In the genomic region with DNA sequence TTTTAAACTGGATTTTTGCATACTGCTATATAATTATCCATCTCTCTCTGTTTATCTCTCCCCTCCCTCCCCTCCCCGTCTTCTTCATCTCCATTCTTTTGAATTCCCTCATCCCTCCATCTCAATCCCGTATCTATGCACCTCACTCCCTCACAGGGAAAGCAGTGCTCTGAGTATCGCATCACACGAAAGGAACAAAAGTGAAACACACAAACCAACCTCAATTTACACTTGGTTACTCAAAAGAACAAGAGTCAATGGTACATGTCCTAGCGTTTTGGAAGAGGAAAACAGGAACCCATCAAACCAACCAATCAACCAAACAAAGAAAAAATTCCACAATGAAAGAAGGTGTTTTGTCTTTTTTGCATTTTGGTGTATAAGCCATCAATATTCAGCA, we compare ENCODE assay signal across 13 cellular contexts.
DNase-seq lines count a peak whose midpoint lies in the region; ATAC-seq, FAIRE-seq and TF ChIP-seq lines count a peak whose summit lies in the region.
"Had no signal": no experiment of that assay in that cellular context is flagged by ENCODE, and none has a peak within 500 bp of the region (broad histone marks: within the 10 kb centered on the region; RNA-seq: fewer than 3 reads in every experiment).

No MANE protein-coding gene starts in this region.

- no peaks in the 10 kb centered on the region; the same call in 1 of the 2 replicates for H3K36me3 ChIP-seq in OCI-LY7 (ENCODE audit: insufficient read depth, low read length)

- H3K9me2 ChIP-seq in OCI-LY7 (ENCODE audit: insufficient read depth, low read length), result no peaks in the 10 kb centered on the region

- peaks cover 2 to 12% of the 10 kb centered on the region in 2 donors for H3K36me3 Mint-ChIP-seq in naive B cell
- H3K36me3 Mint-ChIP-seq: CD14-positive monocyte had no signal

- H3K27ac ChIP-seq in OCI-LY7 (ENCODE audit: low read depth, low read length, poor library complexity, severe bottlenecking), result no peak overlapping the region

- peaks cover 6% of the 10 kb centered on the region; the same call in 1 of the 2 replicates for H3K9me3 ChIP-seq in OCI-LY7 (ENCODE audit: low read length)

- no peak for TF ChIP-seq CTCF in OCI-LY7 (conservative IDR thresholded peaks at IDR 0.05; ENCODE audit: low read length)

- H3K27me3 Mint-ChIP-seq in naive B cell, result peaks cover 0 to 4% (median 0%) of the 10 kb centered on the region in 3 donors
- H3K27me3 Mint-ChIP-seq: CD4-positive, alpha-beta memory T cell had no signal

- peaks cover 5 to 12% (median 9%) of the 10 kb centered on the region in 7 donors for H3K9me3 Mint-ChIP-seq in naive B cell
- H3K9me3 Mint-ChIP-seq: GM23338 had no signal

- DNase-seq in GM12891 (ENCODE audit: insufficient read length, low spot score) (no peak), OCI-LY7 (ENCODE audit: low spot score) (no peak), naive B cell (no peak), KG1 (lab: John Stamatoyannopoulos, UW) (no peak), NCI-H2227 (lab: John Stamatoyannopoulos, UW; ENCODE audit: unreplicated experiment) (no peak)
- DNase-seq: CD4-positive, alpha-beta memory T cell; DMS79 treated with DMSO at 0.1 percent for 48 hours; GF-D8; HCEC 1CT had no signal

- peaks cover 35% of the 10 kb centered on the region for H3K4me1 ChIP-seq in OCI-LY7 (ENCODE audit: insufficient read depth, low read length, poor library complexity, severe bottlenecking)

- BruUV-seq in OCI-LY7 (replicated peaks; lab: Mats Ljungman, UMichigan), result no TSS peak

- peak overlapping the region in 5 of 6 donors; percentile 24 to 80 (median 46) for H3K27ac Mint-ChIP-seq in naive B cell
- H3K27ac Mint-ChIP-seq: CD14-positive monocyte; CD4-positive, alpha-beta memory T cell; GM23338 had no signal

- peaks cover 30 to 54% (median 34%) of the 10 kb centered on the region in 3 donors for H3K4me1 Mint-ChIP-seq in naive B cell
- H3K4me1 Mint-ChIP-seq: CD14-positive monocyte had no signal

- CTCF ChIA-PET in OCI-LY7 (lab: Charles Lee; ENCODE audit: unreplicated experiment), result no interaction called here

- ATAC-seq in naive B cell (ENCODE audit: low read depth in 2 of 2), result peak; percentile 35 to 56
- no peak for ATAC-seq in GM21528 (IDR thresholded peaks at IDR 0.05; ENCODE audit: low FRiP score, unreplicated experiment)
- ATAC-seq: GM23338 had no signal

- H3K79me2 ChIP-seq in OCI-LY7 (ENCODE audit: insufficient read depth, low read depth, low read length), result no peaks in the 10 kb centered on the region

- H3K4me2 ChIP-seq in OCI-LY7 (ENCODE audit: low read length), result peak overlapping the region; percentile 30; the same call in 1 of the 2 replicates
- H3K4me2 ChIP-seq: GM23338 had no signal

- intact Hi-C loops in OCI-LY7 (cut with micrococcal nuclease; ENCODE audit: unreplicated experiment), result no loop called here

- H3K4me3 ChIP-seq in OCI-LY7 (ENCODE audit: low read depth, low read length, poor library complexity, severe bottlenecking), result peak overlapping the region; percentile 9
- H3K4me3 ChIP-seq: GM23338 had no signal

- POLR2A ChIA-PET in OCI-LY7 (lab: Charles Lee), result interaction anchor here (1.5 to 2.8 kb wide), 2 partner anchors 10 to 14 kb away, joined by 3 to 18 read pairs; no protein-coding TSS in a partner anchor

- TF ChIP-seq POLR2A in GM12891 (IDR thresholded peaks at IDR 0.05; ENCODE audit: low read depth, low read length), result no peak

- H2AFZ ChIP-seq in OCI-LY7 (ENCODE audit: low read length), result peak overlapping the region; percentile 87; the same call in 1 of the 2 replicates
- H2AFZ ChIP-seq: GM23338 had no signal

- FAIRE-seq in GM12891 (lab: Jason Lieb, UNC), result peak; percentile 78
- FAIRE-seq: H54 had no signal

- H3K4me3 Mint-ChIP-seq in naive B cell, result peak overlapping the region; percentile 3 to 82 (median 50)
- H3K4me3 Mint-ChIP-seq: CD14-positive monocyte, GM23338 had no signal

- H4K20me1 ChIP-seq in OCI-LY7 (ENCODE audit: insufficient read depth, low read length), result no peaks in the 10 kb centered on the region

TF ChIP-seq in GM12891, 5 proteins besides CTCF, POLR2A, EP300 and RAD21:
- no peak for TF ChIP-seq TAF1 (IDR thresholded peaks at IDR 0.05; ENCODE audit: low read depth, low read length)
- peak; percentile 28; the same call in 1 of the 2 replicates for TF ChIP-seq SPI1 (IDR thresholded peaks at IDR 0.05; ENCODE audit: low read depth, low read length)
